12 cellular contexts compared by ENCODE assay signal in the genomic region with DNA sequence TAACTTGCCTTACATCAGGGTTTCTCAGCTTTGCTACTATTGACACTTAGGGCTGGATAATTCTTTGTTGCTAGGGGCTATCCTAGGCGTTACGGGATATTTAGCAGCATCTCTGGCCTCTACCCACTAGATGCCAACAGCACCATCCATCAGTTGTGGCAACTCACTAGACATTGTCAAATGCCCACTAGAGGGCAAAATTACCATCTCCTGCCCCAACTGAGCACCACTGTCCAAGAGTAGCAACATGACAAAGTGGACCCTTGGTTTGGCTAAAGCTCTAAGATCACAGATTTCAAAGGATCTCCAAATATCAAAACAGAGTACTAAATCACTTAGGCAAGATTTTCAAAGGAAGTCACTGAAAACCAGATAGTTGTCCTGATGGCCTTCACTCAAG.
DNase-seq lines count a peak whose midpoint lies in the region; ATAC-seq and TF ChIP-seq lines count a peak whose summit lies in the region.
"Had no signal": no experiment of that assay in that cellular context is flagged by ENCODE, and none has a peak within 500 bp of the region (broad histone marks: within the 10 kb centered on the region; RNA-seq: fewer than 3 reads in every experiment).

No MANE protein-coding gene starts in this region.

- H3K4me1 ChIP-seq in cardiac muscle cell (ENCODE audit: low read depth) (peaks cover 10% of the 10 kb centered on the region), upper lobe of right lung (no peaks in the 10 kb centered on the region)
- H3K4me1 ChIP-seq: tibial artery had no signal

- H3K4me3 ChIP-seq in cardiac muscle cell (no peak overlapping the region), fibroblast of mammary gland (ENCODE audit: control insufficient read depth, low read depth, low read length) (no peak overlapping the region), upper lobe of right lung (no peak overlapping the region)
- H3K4me3 ChIP-seq: tibial artery had no signal

- H3K9me3 ChIP-seq in cardiac muscle cell (ENCODE audit: low read depth) (no peaks in the 10 kb centered on the region), upper lobe of right lung (no peaks in the 10 kb centered on the region)
- H3K9me3 ChIP-seq: tibial artery had no signal

- H3K36me3 ChIP-seq in cardiac muscle cell (no peaks in the 10 kb centered on the region), upper lobe of right lung (no peaks in the 10 kb centered on the region)
- H3K36me3 ChIP-seq: tibial artery had no signal

- H3K27ac ChIP-seq in cardiac muscle cell (no peak overlapping the region), upper lobe of right lung (no peak overlapping the region)
- H3K27ac ChIP-seq: RWPE1, tibial artery had no signal

- intact Hi-C loops in left cardiac atrium (cut with DNase I): no loop called here
- intact Hi-C loops in upper lobe of right lung (cut with DNase I): no loop called here

- no peak for ATAC-seq in left cardiac atrium
- ATAC-seq in upper lobe of right lung: no peak
- ATAC-seq in HG02623 (IDR thresholded peaks at IDR 0.05; ENCODE audit: unreplicated experiment): no peak
- no peak for ATAC-seq in GM19455 (IDR thresholded peaks at IDR 0.05; ENCODE audit: unreplicated experiment)
- ATAC-seq in HG03039 (IDR thresholded peaks at IDR 0.05; ENCODE audit: unreplicated experiment): no peak
- ATAC-seq: esophagus mucosa, natural killer cell had no signal

- no peaks in the 10 kb centered on the region for H3K27me3 ChIP-seq in cardiac muscle cell
- no peaks in the 10 kb centered on the region for H3K27me3 ChIP-seq in upper lobe of right lung
- H3K27me3 ChIP-seq: tibial artery had no signal

- no peak for DNase-seq in cardiac muscle cell (ENCODE audit: low read depth in 1 of 2, low spot score in 1 of 2)
- no peak for DNase-seq in left cardiac atrium
- peak; percentile 3 for DNase-seq in OCI-M1 (lab: John Stamatoyannopoulos, UW)
- peak; percentile 28 for DNase-seq in fibroblast of mammary gland (ENCODE audit: low read depth)
- no peak for DNase-seq in upper lobe of right lung
- DNase-seq: natural killer cell, tibial artery had no signal

- peak; percentile 12 for TF ChIP-seq CTCF in cardiac muscle cell (IDR thresholded peaks at IDR 0.05; ENCODE audit: low read depth, low read length)
- TF ChIP-seq CTCF in fibroblast of mammary gland (conservative IDR thresholded peaks at IDR 0.05; ENCODE audit: control insufficient read depth, insufficient read depth, low read depth, low read length): peak; percentile 21
- peak; percentile 10 for TF ChIP-seq CTCF in upper lobe of right lung (IDR thresholded peaks at IDR 0.05)

Comparison
In these comparisons a context has a peak if more than half of its experiments do, and no peak if none do; other contexts are left out.
1. DNase-seq: peak in OCI-M1 (single experiment) and fibroblast of mammary gland (single experiment); none in cardiac muscle cell (0 of 2), left cardiac atrium (single experiment) and upper lobe of right lung (single experiment).
2. Peak in every context shown above with its lines, with median percentiles within 50 percentile points of each other: CTCF ChIP-seq.